Comparison of ENCODE assay signal across 25 cellular contexts in the genomic region with DNA sequence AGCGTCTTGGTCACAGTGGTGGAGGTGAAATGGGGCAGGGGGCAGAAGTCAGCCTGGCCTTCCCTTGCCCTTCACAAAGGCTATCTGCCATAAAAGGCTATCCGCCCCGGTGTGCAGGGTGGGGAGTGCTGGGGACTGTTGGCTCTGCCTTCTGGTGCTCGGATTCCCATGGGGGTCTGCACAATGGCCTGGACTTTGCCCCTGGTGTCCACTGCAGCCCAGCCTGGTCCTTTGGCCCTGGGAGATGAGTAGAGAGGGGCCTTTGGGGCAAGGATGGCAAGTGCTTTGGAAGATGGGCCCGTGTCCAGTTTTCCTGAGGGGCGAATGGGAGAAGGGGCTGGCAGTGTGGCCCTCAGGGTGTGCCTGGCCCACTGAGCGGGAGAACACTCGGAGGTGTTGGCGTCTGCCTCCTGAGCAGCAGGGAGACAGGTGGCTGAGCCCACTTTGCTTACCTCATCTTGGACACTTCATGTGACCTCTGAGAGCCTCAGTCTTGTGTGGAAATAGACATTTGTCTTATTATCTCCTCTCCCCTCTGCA.
"Had no signal": no experiment of that assay in that cellular context is flagged by ENCODE, and none has a peak within 500 bp of the region (broad histone marks: within the 10 kb centered on the region; RNA-seq: fewer than 3 reads in every experiment).

No MANE protein-coding gene starts in this region.

- H3K4me1 ChIP-seq: breast epithelium, heart right ventricle, left lung, tibial nerve had no signal

- H3K4me1 Mint-ChIP-seq: activated CD4-positive, alpha-beta T cell treated with anti-CD3 and anti-CD28 coated beads, Interleukin-2, amount 10 ng/mL, durations not matched to agents 24 days and 14 days; activated T-helper 17 cell treated with anti-CD3 and anti-CD28 coated beads, Interleukin-2, amount 50 U/mL, for 72 hours; central memory CD8-positive, alpha-beta T cell; endodermal cell had no signal

- DNase-seq: activated CD4-positive, alpha-beta T cell treated with anti-CD3 and anti-CD28 coated beads, Interleukin-2, amount 10 ng/mL, durations not matched to agents 24 days and 14 days; activated CD4-positive, CD25-positive, alpha-beta regulatory T cell treated with anti-CD3 and anti-CD28 coated beads, Interleukin-2, amount 50 U/mL, for 72 hours; activated naive CD4-positive, alpha-beta T cell; activated T-cell treated with anti-CD3 and anti-CD28 coated beads, Interleukin-2, amount 50 U/mL, for 4 hours; endodermal cell; foreskin fibroblast; heart right ventricle; kidney glomerular epithelial cell; left lung; sigmoid colon; SK-N-SH; stimulated activated CD4-positive, alpha-beta T cell treated with anti-CD3 and anti-CD28 coated beads, Interleukin-1b, Interleukin-23, amount 100 ng/mL, for 48 hours; stimulated activated naive CD4-positive, alpha-beta T cell treated with Interleukin-2 at 50 U/mL for 16 hours; SW 1271; T-helper 17 cell; T1000 had no signal

- H3K27me3 Mint-ChIP-seq: dendritic cell treated with granulocyte-macrophage colony-stimulating factor and Interleukin-4, amounts not matched to agents 40 ng/mL and 50 ng/mL, for 4 days had no signal

- H3K4me3 ChIP-seq: breast epithelium, heart right ventricle, left lung, mucosa of descending colon, sigmoid colon, smooth muscle cell, tibial nerve had no signal

- H3K4me2 ChIP-seq: SK-N-SH, smooth muscle cell had no signal

- H3K36me3 Mint-ChIP-seq: activated naive CD4-positive, alpha-beta T cell treated with anti-CD3 and anti-CD28 coated beads, Interleukin-2, amount 50 U/mL, for 72 hours; natural killer cell treated with Interleukin-12 subunit alpha and Interleukin-12 subunit beta and Interleukin-15 and Interleukin-18, amount 100 ng/mL, for 72 hours had no signal

- ATAC-seq: activated naive CD4-positive, alpha-beta T cell treated with anti-CD3 and anti-CD28 coated beads, Interleukin-2, amount 50 U/mL, for 72 hours; activated T-cell treated with anti-CD3 and anti-CD28 coated beads, Interleukin-2, amount 50 U/mL, for 4 hours; activated T-helper 17 cell treated with anti-CD3 and anti-CD28 coated beads, Interleukin-2, amount 50 U/mL, for 72 hours; heart right ventricle; left lung; natural killer cell treated with Interleukin-12 subunit alpha and Interleukin-12 subunit beta and Interleukin-15 and Interleukin-18, amount 100 ng/mL, for 72 hours; T-helper 17 cell had no signal

- H3K9me3 Mint-ChIP-seq: activated CD4-positive, alpha-beta T cell treated with anti-CD3 and anti-CD28 coated beads, Interleukin-2, amount 10 ng/mL, durations not matched to agents 24 days and 14 days; activated naive CD4-positive, alpha-beta T cell treated with anti-CD3 and anti-CD28 coated beads, Interleukin-2, amount 50 U/mL, for 72 hours; activated T-cell treated with anti-CD3 and anti-CD28 coated beads, Interleukin-2, amount 50 U/mL, for 4 hours; activated T-helper 17 cell treated with anti-CD3 and anti-CD28 coated beads, Interleukin-2, amount 50 U/mL, for 72 hours; central memory CD8-positive, alpha-beta T cell; dendritic cell treated with granulocyte-macrophage colony-stimulating factor and Interleukin-4, amounts not matched to agents 40 ng/mL and 50 ng/mL, for 4 days; endodermal cell; natural killer cell treated with Interleukin-12 subunit alpha and Interleukin-12 subunit beta and Interleukin-15 and Interleukin-18, amount 100 ng/mL, for 72 hours had no signal

- H3K27me3 ChIP-seq: breast epithelium, heart right ventricle, left lung, sigmoid colon, tibial nerve had no signal

- H3K9me3 ChIP-seq: breast epithelium, heart right ventricle, left lung, mucosa of descending colon, sigmoid colon, SK-N-SH, tibial nerve had no signal

- H3K4me3 Mint-ChIP-seq: activated CD4-positive, alpha-beta T cell treated with anti-CD3 and anti-CD28 coated beads, Interleukin-2, amount 10 ng/mL, durations not matched to agents 24 days and 14 days; activated T-cell treated with anti-CD3 and anti-CD28 coated beads, Interleukin-2, amount 50 U/mL, for 4 hours; activated T-helper 17 cell treated with anti-CD3 and anti-CD28 coated beads, Interleukin-2, amount 50 U/mL, for 72 hours; central memory CD8-positive, alpha-beta T cell; dendritic cell treated with granulocyte-macrophage colony-stimulating factor and Interleukin-4, amounts not matched to agents 40 ng/mL and 50 ng/mL, for 4 days; endodermal cell; natural killer cell treated with Interleukin-12 subunit alpha and Interleukin-12 subunit beta and Interleukin-15 and Interleukin-18, amount 100 ng/mL, for 72 hours; T-helper 17 cell had no signal

- H3K27ac ChIP-seq: breast epithelium, heart right ventricle, left lung, sigmoid colon, tibial nerve had no signal

- H3K9ac ChIP-seq: SK-N-SH had no signal

- H3K36me3 ChIP-seq: breast epithelium, heart right ventricle, left lung, sigmoid colon, tibial nerve had no signal

- H3K27ac Mint-ChIP-seq: activated CD4-positive, alpha-beta T cell treated with anti-CD3 and anti-CD28 coated beads, Interleukin-2, amount 10 ng/mL, durations not matched to agents 24 days and 14 days; activated T-helper 17 cell treated with anti-CD3 and anti-CD28 coated beads, Interleukin-2, amount 50 U/mL, for 72 hours; dendritic cell treated with granulocyte-macrophage colony-stimulating factor and Interleukin-4, amounts not matched to agents 40 ng/mL and 50 ng/mL, for 4 days; endodermal cell had no signal
